Comparison of ENCODE assay signal across 23 cellular contexts in the genomic region with DNA sequence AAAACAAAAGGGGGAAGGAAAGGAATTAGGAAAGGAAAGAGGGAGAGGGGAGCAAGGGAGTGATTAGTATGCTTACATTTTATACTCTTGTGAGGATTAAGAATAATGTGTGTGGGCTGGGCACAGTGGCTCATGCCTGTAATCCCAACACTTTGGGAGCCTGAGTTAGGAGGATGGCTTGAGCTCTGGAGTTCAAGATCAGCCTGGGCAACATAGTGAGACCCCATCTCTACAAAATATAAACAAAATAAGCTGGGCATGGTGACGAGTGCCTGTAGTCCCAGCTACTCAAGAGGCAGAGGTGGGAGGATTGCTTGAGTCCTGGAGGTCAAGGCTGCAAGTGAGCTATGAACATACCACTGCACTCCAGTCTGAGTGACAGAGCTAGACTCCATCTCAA. TPM values are rescaled to one million over a fixed set of nuclear protein-coding genes. Genes with fewer than 3 reads are reported as not detected.
A peak's percentile ranks its signal among the peaks of the same experiment; 100 is the strongest.
DNase-seq lines count a peak whose midpoint lies in the region; ATAC-seq and TF ChIP-seq lines count a peak whose summit lies in the region.
"Had no signal": no experiment of that assay in that cellular context is flagged by ENCODE, and none has a peak within 500 bp of the region (broad histone marks: within the 10 kb centered on the region; RNA-seq: fewer than 3 reads in every experiment).

No MANE protein-coding gene starts in this region.

- intact Hi-C loops in transverse colon (cut with DNase I; ENCODE audit: low total_unique reads) (no loop called here), posterior cingulate gyrus (cut with DNase I) (no loop called here)

- WGBS in transverse colon (ENCODE audit: low coverage in 1 of 2), 2 donors = 57% methylated on average over 1 of the region's 1 CpG

- H3K9me3 Mint-ChIP-seq in stimulated activated naive CD8-positive, alpha-beta T cell treated with anti-CD3 and anti-CD28 coated beads, Interleukin-15, amount 100 ng/mL, for 72 hours = no peaks in the 10 kb centered on the region
- no peaks in the 10 kb centered on the region for H3K9me3 Mint-ChIP-seq in activated T-helper 17 cell treated with anti-CD3 and anti-CD28 coated beads, Interleukin-2, amount 50 U/mL, for 72 hours
- peaks cover 3% of the 10 kb centered on the region for H3K9me3 Mint-ChIP-seq in memory B cell
- H3K9me3 Mint-ChIP-seq: type B pancreatic cell had no signal

- H3K36me3 ChIP-seq in transverse colon = no peaks in the 10 kb centered on the region
- H3K36me3 ChIP-seq: cardiac muscle cell, esophagus squamous epithelium, Peyer's patch had no signal

- in situ Hi-C loops in transverse colon (cut with MboI; ENCODE audit: low pct_ligation_motif_present in 1 of 4, low pct_unique_long_range_greater_than_20kb in 1 of 4, low sequenced_read_pairs in 3 of 4) = loop anchor here in 2 of 4 donors (25.0 kb wide), 1 partner anchor 235 kb away; no protein-coding TSS in a partner anchor

- H3K4me1 Mint-ChIP-seq in stimulated activated naive CD8-positive, alpha-beta T cell treated with anti-CD3 and anti-CD28 coated beads, Interleukin-15, amount 100 ng/mL, for 72 hours = peaks cover 2% of the 10 kb centered on the region
- no peaks in the 10 kb centered on the region for H3K4me1 Mint-ChIP-seq in activated T-helper 17 cell treated with anti-CD3 and anti-CD28 coated beads, Interleukin-2, amount 50 U/mL, for 72 hours
- peaks cover 15% of the 10 kb centered on the region for H3K4me1 Mint-ChIP-seq in memory B cell

- DNase-seq in stimulated activated naive CD8-positive, alpha-beta T cell treated with anti-CD3 and anti-CD28 coated beads, Interleukin-15, amount 100 ng/mL, for 72 hours = no peak
- DNase-seq in stimulated activated naive CD8-positive, alpha-beta T cell treated with anti-CD3 and anti-CD28 coated beads, Interleukin-15, Interleukin-2, amounts not matched to agents 100 U/mL and 50 U/mL, for 24 hours = no peak
- no peak for DNase-seq in memory B cell (ENCODE audit: low spot score in 2 of 2)
- DNase-seq in transverse colon = no peak
- DNase-seq in NCI-H82 (lab: John Stamatoyannopoulos, UW) = no peak
- no peak for DNase-seq in posterior cingulate gyrus
- DNase-seq: activated CD4-positive, alpha-beta T cell treated with anti-CD3 and anti-CD28 coated beads, Interleukin-2, amount 50 U/mL, for 4 hours; activated naive CD4-positive, alpha-beta T cell treated with anti-CD3 and anti-CD28 coated beads, Interleukin-2, amount 50 U/mL, for 16 hours; anterior cingulate cortex; COR-L47; dermis blood vessel endothelial cell; esophagus squamous epithelium; GF-D8; left cardiac atrium; NCI-H187; NCI-H524 treated with DMSO at 0.1 percent for 48 hours; occipital lobe; SIG-M5 had no signal

- peak overlapping the region; percentile 47 to 64 for H3K27ac Mint-ChIP-seq in stimulated activated naive CD8-positive, alpha-beta T cell treated with anti-CD3 and anti-CD28 coated beads, Interleukin-15, amount 100 ng/mL, for 72 hours
- H3K27ac Mint-ChIP-seq in activated T-helper 17 cell treated with anti-CD3 and anti-CD28 coated beads, Interleukin-2, amount 50 U/mL, for 72 hours = peak overlapping the region; percentile 15
- peak overlapping the region; percentile 98 for H3K27ac Mint-ChIP-seq in memory B cell
- H3K27ac Mint-ChIP-seq: type B pancreatic cell had no signal

- no peak overlapping the region for H3K4me3 ChIP-seq in transverse colon
- H3K4me3 ChIP-seq: cardiac muscle cell, esophagus squamous epithelium, Peyer's patch had no signal

- no peak for TF ChIP-seq POLR2A in transverse colon (IDR thresholded peaks at IDR 0.05)

- TF ChIP-seq CTCF in transverse colon (IDR thresholded peaks at IDR 0.05) = no peak

- ATAC-seq in stimulated activated naive CD8-positive, alpha-beta T cell treated with anti-CD3 and anti-CD28 coated beads, Interleukin-15, amount 100 ng/mL, for 72 hours = no peak
- no peak for ATAC-seq in stimulated activated naive CD8-positive, alpha-beta T cell treated with anti-CD3 and anti-CD28 coated beads, Interleukin-15, Interleukin-2, amounts not matched to agents 100 U/mL and 50 U/mL, for 24 hours
- no peak for ATAC-seq in activated T-helper 17 cell treated with anti-CD3 and anti-CD28 coated beads, Interleukin-2, amount 50 U/mL, for 72 hours (replicated peaks)
- no peak for ATAC-seq in memory B cell (ENCODE audit: low read depth)
- ATAC-seq in GM18873 (IDR thresholded peaks at IDR 0.05; ENCODE audit: low FRiP score, unreplicated experiment) = no peak

- no peaks in the 10 kb centered on the region for H3K27me3 ChIP-seq in transverse colon
- H3K27me3 ChIP-seq: cardiac muscle cell, esophagus squamous epithelium, Peyer's patch had no signal

- no peaks in the 10 kb centered on the region for H3K9me3 ChIP-seq in transverse colon
- H3K9me3 ChIP-seq: esophagus squamous epithelium, Peyer's patch had no signal

- H3K27me3 Mint-ChIP-seq in stimulated activated naive CD8-positive, alpha-beta T cell treated with anti-CD3 and anti-CD28 coated beads, Interleukin-15, amount 100 ng/mL, for 72 hours = no peaks in the 10 kb centered on the region
- H3K27me3 Mint-ChIP-seq in activated T-helper 17 cell treated with anti-CD3 and anti-CD28 coated beads, Interleukin-2, amount 50 U/mL, for 72 hours = no peaks in the 10 kb centered on the region
- no peaks in the 10 kb centered on the region for H3K27me3 Mint-ChIP-seq in memory B cell
- H3K27me3 Mint-ChIP-seq: type B pancreatic cell had no signal

- TF ChIP-seq EP300 in transverse colon (IDR thresholded peaks at IDR 0.05; ENCODE audit: low read depth) = no peak

- peaks cover 3 to 18% (median 9%) of the 10 kb centered on the region in 4 donors for H3K4me1 ChIP-seq in transverse colon
- H3K4me1 ChIP-seq: esophagus squamous epithelium, Peyer's patch had no signal

- no peak overlapping the region for H3K4me3 Mint-ChIP-seq in stimulated activated naive CD8-positive, alpha-beta T cell treated with anti-CD3 and anti-CD28 coated beads, Interleukin-15, amount 100 ng/mL, for 72 hours
- no peak overlapping the region for H3K4me3 Mint-ChIP-seq in activated T-helper 17 cell treated with anti-CD3 and anti-CD28 coated beads, Interleukin-2, amount 50 U/mL, for 72 hours
- no peak overlapping the region for H3K4me3 Mint-ChIP-seq in memory B cell
- H3K4me3 Mint-ChIP-seq: type B pancreatic cell had no signal

- peak overlapping the region in 3 of 4 donors; percentile 22 to 63 (median 25) for H3K27ac ChIP-seq in transverse colon
- H3K27ac ChIP-seq: cardiac muscle cell, esophagus squamous epithelium had no signal

- peaks cover 9% of the 10 kb centered on the region for H3K36me3 Mint-ChIP-seq in activated T-helper 17 cell treated with anti-CD3 and anti-CD28 coated beads, Interleukin-2, amount 50 U/mL, for 72 hours (ENCODE audit: low read depth)
- peaks cover 16% of the 10 kb centered on the region for H3K36me3 Mint-ChIP-seq in memory B cell

RNA-seq across cellular contexts. Expression of a gene that starts 47.0 kb away (rescaled TPM):
- 10 to 100 TPM in 1 of 2 donors, 1 to 10 TPM in 1; 8.6 to 12.9 TPM for total RNA-seq in activated T-helper 17 cell treated with anti-CD3 and anti-CD28 coated beads, Interleukin-2, amount 50 U/mL, for 72 hours
- total RNA-seq in transverse colon = 10 to 100 TPM in 1 of 4 donors, 1 to 10 TPM in 2, not detected in 1; 3.0 to 43.8 (median 6.8) TPM

Comparison
In these comparisons a context has a peak if more than half of its experiments do, and no peak if none do; other contexts are left out.
1. H3K27ac Mint-ChIP-seq: peak in every context shown above with its lines; median percentile 98 in memory B cell; 56 in stimulated activated naive CD8-positive, alpha-beta T cell treated with anti-CD3 and anti-CD28 coated beads, Interleukin-15, amount 100 ng/mL, for 72 hours; 15 in activated T-helper 17 cell treated with anti-CD3 and anti-CD28 coated beads, Interleukin-2, amount 50 U/mL, for 72 hours.